Comparison of ENCODE assay signal across 8 cellular contexts in genomic region chr6:35919085-35919826, GRCh38. TPM values are rescaled to one million over a fixed set of nuclear protein-coding genes. Genes with fewer than 3 reads are reported as not detected.
DNase-seq lines count a peak whose midpoint lies in the region; ATAC-seq and TF ChIP-seq lines count a peak whose summit lies in the region.

No MANE protein-coding gene starts in this region.

- H3K9me3 ChIP-seq in aorta (ENCODE audit: control insufficient read depth, low read length): no peaks in the 10 kb centered on the region

- POLR2A ChIA-PET in BJ (lab: Charles Lee): no interaction called here

- H3K27me3 ChIP-seq in BJ (ENCODE audit: control insufficient read depth, insufficient read depth, low read length) (no peaks in the 10 kb centered on the region), aorta (ENCODE audit: control insufficient read depth in 1 of 2, insufficient read depth in 2 of 2, low read length in 1 of 2) (no peaks in the 10 kb centered on the region)

- no peaks in the 10 kb centered on the region for H3K4me1 ChIP-seq in aorta (ENCODE audit: control insufficient read depth in 1 of 2, insufficient read depth in 2 of 2, low read length in 2 of 2)

- CTCF ChIA-PET in BJ (lab: Yijun Ruan, JAX): interaction anchor here (1.0 to 1.1 kb wide), 2 partner anchors 108 to 175 kb away, joined by 3 read pairs; partner anchors contain the start of gene MAPK14

- H3K36me3 ChIP-seq in BJ (ENCODE audit: control insufficient read depth, insufficient read depth, low read length): 0 out of 2 replicates have a peak, but pooled peaks cover 1% of the 10 kb centered on the region
- H3K36me3 ChIP-seq in aorta (ENCODE audit: control insufficient read depth in 1 of 2, insufficient read depth in 2 of 2, low read length in 1 of 2): no peaks in the 10 kb centered on the region

- intact Hi-C loops in aorta (cut with DNase I): no loop called here

- H3K4me3 ChIP-seq in BJ (ENCODE audit: low read depth, low read length) (peak overlapping the region; percentile 58), cardiac fibroblast (replicated peaks in 1 of 2; ENCODE audit: low read depth in 2 of 2, low read length in 2 of 2) (peak overlapping the region; percentile 69 to 83), aorta (ENCODE audit: low read length in 2 of 2) (peak overlapping the region; percentile 73 to 74)

- H3K27ac ChIP-seq in aorta (ENCODE audit: low read depth in 1 of 2, low read length in 2 of 2): no peak overlapping the region

- no peak for TF ChIP-seq CTCF in BJ (IDR thresholded peaks at IDR 0.05; ENCODE audit: insufficient read depth, low read depth, low read length)
- TF ChIP-seq CTCF in cardiac fibroblast (IDR thresholded peaks at IDR 0.05; ENCODE audit: low read depth, low read length): no peak

- DNase-seq in BJ (ENCODE audit: low read depth): no peak
- peak; percentile 67 for DNase-seq in NOMO-1 treated with DMSO at 0.1 percent for 48 hours (lab: John Stamatoyannopoulos, UW; ENCODE audit: unreplicated experiment)
- peak in 1 of 2 donors; percentile 82 for DNase-seq in cardiac fibroblast (ENCODE audit: low read depth in 2 of 2)
- DNase-seq in lung microvascular endothelial cell (ENCODE audit: low read depth in 2 of 2): peak; percentile 23 to 58
- DNase-seq in aorta: no peak
- no peak for DNase-seq in COLO668 (lab: John Stamatoyannopoulos, UW; ENCODE audit: unreplicated experiment)

- ATAC-seq in GM21423 (IDR thresholded peaks at IDR 0.05; ENCODE audit: unreplicated experiment) (peak; percentile 16), aorta (ENCODE audit: low FRiP score) (no peak), GM19397 (IDR thresholded peaks at IDR 0.05; ENCODE audit: unreplicated experiment) (no peak)

- 46 to 50% methylated on average over 9 of the region's 9 CpGs for WGBS in aorta, 2 donors

RNA-seq across cellular contexts. Expression of gene SRPK1, which starts 1.6 kb away (rescaled TPM):
- polyA plus RNA-seq in BJ (2011; rRNA removed) (12.6 and 26.0 TPM in 2 replicates), aorta (10 to 100 TPM in 1 of 2 donors, 1 to 10 TPM in 1; 9.7 to 14.8 TPM)
- polyA minus RNA-seq in BJ (2011; rRNA and poly(A)+ RNA removed): 22.6 and 26.6 TPM in 2 replicates
- total RNA-seq in lung microvascular endothelial cell (32.3 and 36.3 TPM in 2 replicates), aorta (10 to 100 TPM; 26.1 to 29.7 TPM)

Comparison
In these comparisons a context has a peak if more than half of its experiments do, and no peak if none do; other contexts are left out.
1. DNase-seq: peak in NOMO-1 treated with DMSO at 0.1 percent for 48 hours (single experiment) and lung microvascular endothelial cell (2 of 2); none in BJ (single experiment), aorta (0 of 2) and COLO668 (single experiment).
2. Peak in every context shown above with its lines, with median percentiles within 50 percentile points of each other: H3K4me3 ChIP-seq.